Comparison of ENCODE assay signal across 12 cellular contexts in the genomic region with DNA sequence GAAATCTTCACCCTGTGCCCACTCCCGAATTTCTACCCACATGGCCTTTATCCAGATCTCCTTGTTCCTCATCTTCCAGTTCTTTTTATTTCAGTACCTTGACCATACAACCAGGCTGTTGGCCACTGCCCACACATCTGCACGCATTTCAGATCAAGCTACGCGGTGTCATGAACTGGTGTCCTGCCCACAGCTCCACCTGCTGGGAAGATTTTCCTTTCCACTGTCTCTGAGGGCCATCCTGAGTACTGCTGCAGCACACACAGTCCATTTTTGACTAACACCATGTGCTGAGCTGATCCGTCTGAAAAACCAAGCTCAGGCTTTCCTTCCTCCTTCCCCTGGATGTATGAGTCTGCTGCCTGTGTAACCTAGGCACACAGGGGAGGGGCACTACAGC.
DNase-seq lines count a peak whose midpoint lies in the region; ATAC-seq and TF ChIP-seq lines count a peak whose summit lies in the region.
"Had no signal": no experiment of that assay in that cellular context is flagged by ENCODE, and none has a peak within 500 bp of the region (broad histone marks: within the 10 kb centered on the region; RNA-seq: fewer than 3 reads in every experiment).

No MANE protein-coding gene starts in this region.

- TF ChIP-seq CTCF in AG09309 (IDR thresholded peaks at IDR 0.05; ENCODE audit: control insufficient read depth, insufficient read depth, low read depth, low read length, missing control alignments): peak; percentile 31

- H2AFZ ChIP-seq in GM23248: no peak overlapping the region

- H3K9me2 ChIP-seq in GM23248 (ENCODE audit: insufficient read depth): no peaks in the 10 kb centered on the region

- no peaks in the 10 kb centered on the region for H3K9me3 ChIP-seq in GM23248 (ENCODE audit: low read depth)

- H3K4me3 ChIP-seq in AG09309 (ENCODE audit: control insufficient read depth, low read depth, low read length) (no peak overlapping the region), GM23248 (no peak overlapping the region)

- 67 to 68% methylated on average over 5 of the region's 5 CpGs for WGBS in GM23248 (ENCODE audit: low coverage in 1 of 2, low lambda C conversion rate in 2 of 2, missing lambda C conversion rate in 2 of 2), 2 experiments

- no peaks in the 10 kb centered on the region for H3K27me3 ChIP-seq in GM23248 (replicated peaks; ENCODE audit: insufficient read depth)

- no peaks in the 10 kb centered on the region for H3F3A ChIP-seq in GM23248 (ENCODE audit: insufficient read depth)

- no peaks in the 10 kb centered on the region for H3K4me1 ChIP-seq in GM23248 (ENCODE audit: insufficient read depth)

- H3K36me3 ChIP-seq in GM23248 (ENCODE audit: low read depth): peaks cover 5% of the 10 kb centered on the region; the same call in 1 of the 2 replicates

- peaks cover 61% of the 10 kb centered on the region for H3K79me2 ChIP-seq in GM23248 (ENCODE audit: insufficient read depth)

- ATAC-seq in left lobe of liver (peak; percentile 95), HG03439 (IDR thresholded peaks at IDR 0.05; ENCODE audit: unreplicated experiment) (no peak), GM18870 (IDR thresholded peaks at IDR 0.05; ENCODE audit: unreplicated experiment) (no peak)
- ATAC-seq: effector memory CD8-positive, alpha-beta T cell; stimulated activated naive CD8-positive, alpha-beta T cell treated with anti-CD3 and anti-CD28 coated beads, Interleukin-15, amount 100 ng/mL, for 72 hours had no signal

- no peak overlapping the region for H3K27ac ChIP-seq in GM23248

- DNase-seq in AG09309 (ENCODE audit: low read depth) (no peak), GM23248 (peak; percentile 37), amniotic epithelial cell (ENCODE audit: low read depth) (peak; percentile 8), left lobe of liver (ENCODE audit: low spot score) (peak; percentile 51), NCI-H1436 (lab: John Stamatoyannopoulos, UW) (no peak), NCI-H187 (lab: John Stamatoyannopoulos, UW) (no peak)
- DNase-seq: amniotic stem cell; effector memory CD8-positive, alpha-beta T cell; NCI-H2171; stimulated activated naive CD8-positive, alpha-beta T cell treated with anti-CD3 and anti-CD28 coated beads, Interleukin-15, amount 100 ng/mL, for 72 hours had no signal

- no peak overlapping the region for H3K4me2 ChIP-seq in GM23248 (ENCODE audit: unreplicated experiment)

- in situ Hi-C loops in GM23248 (cut with MboI): no loop called here

- H4K20me1 ChIP-seq in GM23248 (ENCODE audit: insufficient read depth): no peaks in the 10 kb centered on the region; the same call in 1 of the 2 replicates

- no peak overlapping the region for H3K9ac ChIP-seq in GM23248

Comparison
In these comparisons a context has a peak if more than half of its experiments do, and no peak if none do; other contexts are left out.
1. DNase-seq: peak in GM23248 (single experiment), amniotic epithelial cell (single experiment) and left lobe of liver (single experiment); none in AG09309 (single experiment), NCI-H1436 (single experiment) and NCI-H187 (0 of 2).